28 cellular contexts compared by ENCODE assay signal in genomic region chr7:98956937-98957336, GRCh38.
DNase-seq lines count a peak whose midpoint lies in the region; ATAC-seq and TF ChIP-seq lines count a peak whose summit lies in the region.
"Had no signal": no experiment of that assay in that cellular context is flagged by ENCODE, and none has a peak within 500 bp of the region (broad histone marks: within the 10 kb centered on the region; RNA-seq: fewer than 3 reads in every experiment).

No MANE protein-coding gene starts in this region.

- H3K9me2 ChIP-seq in GM23248 (ENCODE audit: insufficient read depth): no peaks in the 10 kb centered on the region

- no peak overlapping the region for H3K4me3 Mint-ChIP-seq in activated T-helper 2 cell treated with anti-CD3 and anti-CD28 coated beads, Interferon-gamma antibody, Interleukin-2, Interleukin-4, amounts not matched to agents 10 μg/mL and 5 μg/mL and 100 μg/mL, durations not matched to agents 14 hours and 24 hours and 36 hours (ENCODE audit: low read depth)
- H3K4me3 Mint-ChIP-seq: brain; naive thymus-derived CD4-positive, alpha-beta T cell; type B pancreatic cell had no signal

- 38 to 41% methylated on average over 9 of the region's 9 CpGs for WGBS in GM23248 (ENCODE audit: low coverage in 1 of 2, low lambda C conversion rate in 2 of 2, missing lambda C conversion rate in 2 of 2), 2 experiments
- 73% methylated on average over 9 of the region's 9 CpGs for WGBS in suprapubic skin

- peak; percentile 86 for ATAC-seq in left ventricle myocardium superior
- ATAC-seq: foreskin keratinocyte; naive thymus-derived CD4-positive, alpha-beta T cell had no signal

- no peaks in the 10 kb centered on the region for H4K20me1 ChIP-seq in GM23248 (ENCODE audit: insufficient read depth)

- no peaks in the 10 kb centered on the region for H3K4me1 Mint-ChIP-seq in activated T-helper 2 cell treated with anti-CD3 and anti-CD28 coated beads, Interferon-gamma antibody, Interleukin-2, Interleukin-4, amounts not matched to agents 10 μg/mL and 5 μg/mL and 100 μg/mL, durations not matched to agents 14 hours and 24 hours and 36 hours (ENCODE audit: low read depth)
- H3K4me1 Mint-ChIP-seq: brain had no signal

- H3K27ac Mint-ChIP-seq in activated T-helper 2 cell treated with anti-CD3 and anti-CD28 coated beads, Interferon-gamma antibody, Interleukin-2, Interleukin-4, amounts not matched to agents 10 μg/mL and 5 μg/mL and 100 μg/mL, durations not matched to agents 14 hours and 24 hours and 36 hours: no peak overlapping the region
- H3K27ac Mint-ChIP-seq: type B pancreatic cell had no signal

- H3K4me2 ChIP-seq in GM23248 (ENCODE audit: unreplicated experiment): no peak overlapping the region
- H3K4me2 ChIP-seq: PC-9 had no signal

- H3F3A ChIP-seq in GM23248 (ENCODE audit: insufficient read depth): no peaks in the 10 kb centered on the region

- TF ChIP-seq POLR2A in suprapubic skin (IDR thresholded peaks at IDR 0.05): no peak

- H3K27ac ChIP-seq in GM23248: no peak overlapping the region
- H3K27ac ChIP-seq in dorsolateral prefrontal cortex: peak overlapping the region in 53 of 59 donors; percentile 17 to 89 (median 61)
- peak overlapping the region; percentile 81 for H3K27ac ChIP-seq in skeletal muscle tissue (ENCODE audit: low read depth, low read length)
- H3K27ac ChIP-seq in suprapubic skin: no peak overlapping the region
- H3K27ac ChIP-seq: adrenal gland, foreskin keratinocyte, PC-9 had no signal

- H3K27me3 ChIP-seq in GM23248 (replicated peaks; ENCODE audit: insufficient read depth) (no peaks in the 10 kb centered on the region), dorsolateral prefrontal cortex (no peaks in the 10 kb centered on the region), skeletal muscle tissue (ENCODE audit: control insufficient read depth in 3 of 3, insufficient read depth in 3 of 3, low read length in 3 of 3) (no peaks in the 10 kb centered on the region), suprapubic skin (no peaks in the 10 kb centered on the region)
- H3K27me3 ChIP-seq: adrenal gland, foreskin keratinocyte had no signal

- no peaks in the 10 kb centered on the region for H3K27me3 Mint-ChIP-seq in activated T-helper 2 cell treated with anti-CD3 and anti-CD28 coated beads, Interferon-gamma antibody, Interleukin-2, Interleukin-4, amounts not matched to agents 10 μg/mL and 5 μg/mL and 100 μg/mL, durations not matched to agents 14 hours and 24 hours and 36 hours (ENCODE audit: low read depth)
- H3K27me3 Mint-ChIP-seq: naive thymus-derived CD4-positive, alpha-beta T cell; type B pancreatic cell had no signal

- no peak for TF ChIP-seq CTCF in dorsolateral prefrontal cortex (IDR thresholded peaks at IDR 0.05 in 54 of 56, conservative IDR thresholded peaks at IDR 0.05 in 2 of 56; ENCODE audit: low read depth in 1 of 56, partially characterized antibody in 56 of 56)
- TF ChIP-seq CTCF in suprapubic skin (IDR thresholded peaks at IDR 0.05): no peak

- H3K4me1 ChIP-seq in GM23248 (ENCODE audit: insufficient read depth) (no peaks in the 10 kb centered on the region), skeletal muscle tissue (ENCODE audit: control insufficient read depth in 3 of 3, insufficient read depth in 3 of 3, low read length in 3 of 3) (peaks cover 0 to 8% (median 6%) of the 10 kb centered on the region in 3 donors), suprapubic skin (no peaks in the 10 kb centered on the region)
- H3K4me1 ChIP-seq: adrenal gland, foreskin keratinocyte had no signal

- no peaks in the 10 kb centered on the region for H3K9me3 Mint-ChIP-seq in activated T-helper 2 cell treated with anti-CD3 and anti-CD28 coated beads, Interferon-gamma antibody, Interleukin-2, Interleukin-4, amounts not matched to agents 10 μg/mL and 5 μg/mL and 100 μg/mL, durations not matched to agents 14 hours and 24 hours and 36 hours
- H3K9me3 Mint-ChIP-seq: brain; naive thymus-derived CD4-positive, alpha-beta T cell; type B pancreatic cell had no signal

- no peaks in the 10 kb centered on the region for H3K79me2 ChIP-seq in GM23248 (ENCODE audit: insufficient read depth)

- H3K9ac ChIP-seq in GM23248 (no peak overlapping the region), skeletal muscle tissue (ENCODE audit: low read depth in 1 of 3, low read length in 3 of 3) (peak overlapping the region in 2 of 3 donors; percentile 20 to 62)

- H3K36me3 Mint-ChIP-seq in activated T-helper 2 cell treated with anti-CD3 and anti-CD28 coated beads, Interferon-gamma antibody, Interleukin-2, Interleukin-4, amounts not matched to agents 10 μg/mL and 5 μg/mL and 100 μg/mL, durations not matched to agents 14 hours and 24 hours and 36 hours (ENCODE audit: low read depth): peaks cover 88% of the 10 kb centered on the region

- H3K4me3 ChIP-seq in GM23248: no peak overlapping the region
- no peak overlapping the region for H3K4me3 ChIP-seq in dorsolateral prefrontal cortex
- H3K4me3 ChIP-seq in skeletal muscle tissue (ENCODE audit: low read length in 3 of 3): no peak overlapping the region
- no peak overlapping the region for H3K4me3 ChIP-seq in suprapubic skin
- H3K4me3 ChIP-seq: adrenal gland, PC-9 had no signal

- intact Hi-C loops in dorsolateral prefrontal cortex (cut with DNase I) (no loop called here), left ventricle myocardium superior (cut with micrococcal nuclease) (no loop called here)
- intact Hi-C loops in activated T-helper 2 cell treated with anti-CD3 and anti-CD28 coated beads, Interferon-gamma antibody, Interleukin-2, Interleukin-4, amounts not matched to agents 10 μg/mL and 5 μg/mL and 100 μg/mL, durations not matched to agents 14 hours and 24 hours and 36 hours (cut with micrococcal nuclease): no loop called here

- in situ Hi-C loops in GM23248 (cut with MboI): no loop called here

- H3K36me3 ChIP-seq in GM23248 (ENCODE audit: low read depth): peaks cover 47% of the 10 kb centered on the region; the same call in 1 of the 2 replicates
- peaks cover 61 to 88% (median 84%) of the 10 kb centered on the region in 3 donors for H3K36me3 ChIP-seq in skeletal muscle tissue (ENCODE audit: control insufficient read depth in 3 of 3, insufficient read depth in 3 of 3, low read length in 3 of 3)
- H3K36me3 ChIP-seq in suprapubic skin: peaks cover 95% of the 10 kb centered on the region

- TF ChIP-seq EP300 in suprapubic skin (IDR thresholded peaks at IDR 0.05): no peak

- DNase-seq in GM23248 (peak; percentile 3), dorsolateral prefrontal cortex (peak in 1 of 10 donors; percentile 18), left ventricle myocardium superior (peak; percentile 41), NCI-H526 treated with DMSO at 0.1 percent for 48 hours (lab: John Stamatoyannopoulos, UW) (no peak), suprapubic skin (ENCODE audit: low spot score in 2 of 2) (no peak)
- DNase-seq in activated T-helper 2 cell treated with anti-CD3 and anti-CD28 coated beads, Interferon-gamma antibody, Interleukin-2, Interleukin-4, amounts not matched to agents 10 μg/mL and 5 μg/mL and 100 μg/mL, durations not matched to agents 14 hours and 24 hours and 36 hours (ENCODE audit: low spot score): no peak
- DNase-seq: activated CD4-positive, alpha-beta T cell treated with anti-CD3 and anti-CD28 coated beads for 48 hours; activated CD8-positive, alpha-beta memory T cell treated with anti-CD3 and anti-CD28 coated beads for 24 hours; activated gamma-delta T cell treated with Interleukin-2 at 50 U/mL for 16 hours; effector CD8-positive, alpha-beta T cell; foreskin keratinocyte; GOT3; IMR-90; midbrain; naive thymus-derived CD4-positive, alpha-beta T cell; NCI-H1048; NCI-H1694; NCI-H2171; NCI-H510A; NK-92 treated with Interleukin-12 subunit alpha and Interleukin-12 subunit beta, amount 100 ng/mL, for 24 hours; PC-9; retina; SHP77; stimulated activated CD4-positive, alpha-beta T cell treated with anti-CD3 and anti-CD28 coated beads, Interleukin-2, amount 100 ng/mL, for 24 hours had no signal

- H3K9me3 ChIP-seq in GM23248 (ENCODE audit: low read depth) (no peaks in the 10 kb centered on the region), skeletal muscle tissue (ENCODE audit: control insufficient read depth in 3 of 3, low read length in 3 of 3) (no peaks in the 10 kb centered on the region), suprapubic skin (no peaks in the 10 kb centered on the region)
- H3K9me3 ChIP-seq: adrenal gland had no signal

- H2AFZ ChIP-seq in GM23248: no peak overlapping the region
- H2AFZ ChIP-seq: PC-9 had no signal

Comparison
In these comparisons a context has a peak if more than half of its experiments do, and no peak if none do; other contexts are left out.
1. DNase-seq: peak in GM23248 (single experiment) and left ventricle myocardium superior (single experiment); none in NCI-H526 treated with DMSO at 0.1 percent for 48 hours (single experiment), activated T-helper 2 cell treated with anti-CD3 and anti-CD28 coated beads, Interferon-gamma antibody, Interleukin-2, Interleukin-4, amounts not matched to agents 10 μg/mL and 5 μg/mL and 100 μg/mL, durations not matched to agents 14 hours and 24 hours and 36 hours (single experiment) and suprapubic skin (0 of 2).
2. H3K27ac ChIP-seq: peak in dorsolateral prefrontal cortex (53 of 59) and skeletal muscle tissue (single experiment); none in GM23248 (single experiment) and suprapubic skin (single experiment).